ENCODE assay signal across 1 cellular context in genomic region chr14:94998110-94998509, GRCh38.
TF ChIP-seq lines count a peak whose summit lies in the region.

No MANE protein-coding gene starts in this region.

TF ChIP-seq in IMR-90, 13 proteins besides CTCF, POLR2A, EP300 and RAD21:
- no peak for TF ChIP-seq ELK1 (IDR thresholded peaks at IDR 0.05; ENCODE audit: borderline replicate concordance, low read depth, low read length)
- TF ChIP-seq MAZ (IDR thresholded peaks at IDR 0.05; ENCODE audit: borderline replicate concordance, low read depth, low read length), result no peak
